ENCODE assay signal across 27 cellular contexts in genomic region chr13:29545988-29546387, GRCh38.
"Had no signal": no experiment of that assay in that cellular context is flagged by ENCODE, and none has a peak within 500 bp of the region (broad histone marks: within the 10 kb centered on the region; RNA-seq: fewer than 3 reads in every experiment).

No MANE protein-coding gene starts in this region.

- FAIRE-seq: keratinocyte had no signal

- H3K4me3 Mint-ChIP-seq: activated B cell treated with CpG ODN at 0.5 μM for 24 hours; activated CD4-positive, alpha-beta memory T cell treated with anti-CD3 and anti-CD28 coated beads, Interleukin-2, amount 10 ng/mL, durations not matched to agents 7 days and 5 days; activated CD4-positive, alpha-beta T cell treated with anti-CD3 and anti-CD28 coated beads for 36 hours; activated naive CD8-positive, alpha-beta T cell; mesothelial cell of epicardium; naive B cell; neural crest cell had no signal

- ATAC-seq: activated CD4-positive, alpha-beta T cell treated with anti-CD3 and anti-CD28 coated beads for 36 hours; gastrocnemius medialis; left cardiac atrium; SK-N-SH treated with all-trans-retinoic acid at 6 μM for 48 hours; upper lobe of right lung had no signal

- H3K4me1 ChIP-seq: gastrocnemius medialis, upper lobe of right lung had no signal

- H3K4me3 ChIP-seq: coronary artery, gastrocnemius medialis, hepatocyte, spleen, suprapubic skin, tibial artery, upper lobe of right lung had no signal

- H3K9me3 ChIP-seq: gastrocnemius medialis, spleen, suprapubic skin, tibial artery, upper lobe of right lung had no signal

- H3K27ac Mint-ChIP-seq: activated B cell treated with CpG ODN at 0.5 μM for 24 hours; activated CD4-positive, alpha-beta memory T cell treated with anti-CD3 and anti-CD28 coated beads, Interleukin-2, amount 10 ng/mL, durations not matched to agents 7 days and 5 days; activated naive CD8-positive, alpha-beta T cell; mesothelial cell of epicardium had no signal

- H3K27ac ChIP-seq: coronary artery, epithelial cell of prostate, gastrocnemius medialis, hepatocyte, suprapubic skin, tibial artery, upper lobe of right lung had no signal

- H2AFZ ChIP-seq: hepatocyte had no signal

- H3K9me3 Mint-ChIP-seq: activated B cell treated with CpG ODN at 0.5 μM for 24 hours; activated CD4-positive, alpha-beta memory T cell treated with anti-CD3 and anti-CD28 coated beads, Interleukin-2, amount 10 ng/mL, durations not matched to agents 7 days and 5 days; activated T-helper 2 cell treated with anti-CD3 and anti-CD28 coated beads, Interferon-gamma antibody, Interleukin-2, Interleukin-4, amounts not matched to agents 10 μg/mL and 5 μg/mL and 100 μg/mL, durations not matched to agents 14 hours and 24 hours and 36 hours; mesothelial cell of epicardium; neural crest cell had no signal

- H3K27me3 ChIP-seq: gastrocnemius medialis, hepatocyte, spleen, suprapubic skin, tibial artery, upper lobe of right lung had no signal

- DNase-seq: activated B cell treated with CpG ODN at 0.5 μM for 24 hours; activated CD4-positive, alpha-beta memory T cell treated with anti-CD3 and anti-CD28 coated beads, Interleukin-2, amount 10 ng/mL, durations not matched to agents 7 days and 5 days; activated CD4-positive, alpha-beta T cell treated with anti-CD3 and anti-CD28 coated beads for 36 hours; activated CD8-positive, alpha-beta memory T cell treated with anti-CD3 and anti-CD28 coated beads, Interleukin-2, amount 50 U/mL, for 48 hours; activated T-cell treated with anti-CD3 and anti-CD28 coated beads, Interleukin-2, amount 50 U/mL, for 48 hours; anterior cingulate cortex; cerebellar nuclear complex; gastrocnemius medialis; left cardiac atrium; mammary epithelial cell; naive B cell; right cardiac atrium; spleen; stimulated activated naive CD4-positive, alpha-beta T cell; T-helper 2 cell; tibial artery; upper lobe of right lung had no signal

- H3K27me3 Mint-ChIP-seq: activated B cell treated with CpG ODN at 0.5 μM for 24 hours; activated CD4-positive, alpha-beta memory T cell treated with anti-CD3 and anti-CD28 coated beads, Interleukin-2, amount 10 ng/mL, durations not matched to agents 7 days and 5 days; activated CD4-positive, alpha-beta T cell treated with anti-CD3 and anti-CD28 coated beads for 36 hours; activated naive CD8-positive, alpha-beta T cell; naive B cell had no signal

- H3K36me3 ChIP-seq: gastrocnemius medialis, upper lobe of right lung had no signal

- H3K4me2 ChIP-seq: hepatocyte had no signal
